Comparison of ENCODE assay signal across 8 cellular contexts in the genomic region with DNA sequence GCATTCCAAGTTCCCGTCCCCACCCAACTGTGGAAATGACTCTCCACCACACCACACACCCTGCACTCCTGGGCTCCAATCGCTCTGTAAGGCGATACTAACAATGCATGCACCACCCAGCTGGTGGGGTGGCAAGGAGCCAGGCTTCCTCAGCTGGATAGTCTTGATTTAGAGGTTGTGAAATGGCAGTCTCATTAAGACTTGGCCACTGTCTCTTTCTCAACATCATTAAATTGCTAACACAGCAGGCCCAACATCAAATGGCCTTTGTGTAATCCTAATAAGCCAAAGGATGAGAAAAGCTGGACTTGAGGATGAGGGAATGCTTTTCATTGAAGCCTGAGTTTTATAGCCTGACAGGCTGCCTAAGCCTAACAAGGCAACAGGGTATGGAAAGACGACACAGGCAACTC.
DNase-seq lines count a peak whose midpoint lies in the region; ATAC-seq and TF ChIP-seq lines count a peak whose summit lies in the region.

No MANE protein-coding gene starts in this region.

- DNase-seq in AG20443 (ENCODE audit: low spot score) (peak; percentile 79), NCI-H1436 treated with DMSO at 0.1 percent for 48 hours (lab: John Stamatoyannopoulos, UW) (peak; percentile 43), amniotic epithelial cell (ENCODE audit: low read depth) (peak; percentile 15), lower leg skin (ENCODE audit: low spot score in 2 of 2) (peak; percentile 80 to 94), NCI-H526 treated with DMSO at 0.1 percent for 48 hours (lab: John Stamatoyannopoulos, UW) (no peak)

- intact Hi-C loops in lower leg skin (cut with DNase I; ENCODE audit: low total_unique reads) = no loop called here

- 22 to 28% methylated on average over 4 of the region's 4 CpGs for WGBS in lower leg skin, 2 donors

- no peak overlapping the region for H3K4me3 ChIP-seq in lower leg skin (ENCODE audit: low read depth, poor library complexity, severe bottlenecking)

- no peak for TF ChIP-seq POLR2A in lower leg skin (IDR thresholded peaks at IDR 0.05)

- no peak for TF ChIP-seq CTCF in lower leg skin (IDR thresholded peaks at IDR 0.05)

- no peak for ATAC-seq in HG02870 (IDR thresholded peaks at IDR 0.05; ENCODE audit: unreplicated experiment)
- no peak for ATAC-seq in HG03280 (IDR thresholded peaks at IDR 0.05; ENCODE audit: unreplicated experiment)
- ATAC-seq in HG02884 (IDR thresholded peaks at IDR 0.05; ENCODE audit: unreplicated experiment) = no peak
